ENCODE assay signal across 10 cellular contexts in the genomic region with DNA sequence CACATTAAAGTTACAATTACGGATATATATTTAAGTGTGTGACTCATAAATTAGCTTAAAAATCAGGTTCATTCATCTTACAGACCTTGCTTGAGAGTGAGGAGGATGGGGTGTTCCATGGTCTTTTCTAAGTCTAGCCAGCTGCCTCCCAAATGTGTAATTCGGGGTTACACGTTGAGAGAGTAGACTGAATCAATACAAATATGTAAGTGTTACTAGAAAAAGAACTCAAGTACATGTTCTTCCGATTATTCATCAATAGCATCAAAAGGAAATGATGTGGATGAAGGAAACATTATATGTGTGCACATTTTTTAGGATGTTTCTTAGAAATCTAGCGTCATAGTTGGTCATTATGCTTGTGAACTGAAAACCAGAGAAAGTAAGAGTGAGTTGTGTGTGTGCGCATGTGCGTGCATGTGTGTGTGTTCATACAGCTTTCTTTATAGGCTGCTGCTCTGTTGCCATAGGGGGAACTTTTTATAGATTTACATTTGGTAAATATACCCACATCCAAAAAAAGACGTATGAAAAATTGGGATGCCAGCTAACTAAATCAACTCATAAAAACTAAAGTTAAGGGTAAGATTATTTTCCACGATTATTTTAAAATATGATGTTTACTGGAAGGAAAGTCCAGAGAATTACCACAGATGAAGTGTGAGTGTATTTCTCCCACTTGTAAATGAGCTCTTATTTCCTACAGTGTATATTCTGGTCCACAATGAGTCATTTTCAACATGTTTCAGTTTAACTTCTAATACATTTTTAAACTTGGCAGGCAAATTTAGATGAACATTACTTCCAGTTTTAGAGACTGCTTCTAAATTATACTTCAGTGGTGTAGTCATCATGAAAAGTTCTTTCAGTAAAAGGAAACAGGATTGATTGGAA.
DNase-seq lines count a peak whose midpoint lies in the region; ATAC-seq and TF ChIP-seq lines count a peak whose summit lies in the region.
"Had no signal": no experiment of that assay in that cellular context is flagged by ENCODE, and none has a peak within 500 bp of the region (broad histone marks: within the 10 kb centered on the region; RNA-seq: fewer than 3 reads in every experiment).

No MANE protein-coding gene starts in this region.

- no peaks in the 10 kb centered on the region for H3K9me3 ChIP-seq in lower lobe of right lung
- H3K9me3 ChIP-seq: heart right ventricle had no signal

- H3K27ac Mint-ChIP-seq in activated naive CD4-positive, alpha-beta T cell treated with anti-CD3 and anti-CD28 coated beads, Interleukin-2, amount 50 U/mL, for 72 hours, result peak overlapping the region; percentile 23 to 83

- no peaks in the 10 kb centered on the region for H3K4me1 ChIP-seq in lower lobe of right lung
- H3K4me1 ChIP-seq: heart right ventricle had no signal

- H3K36me3 Mint-ChIP-seq in activated naive CD4-positive, alpha-beta T cell treated with anti-CD3 and anti-CD28 coated beads, Interleukin-2, amount 50 U/mL, for 72 hours, result peaks cover 5 to 31% of the 10 kb centered on the region in 2 donors

- no peaks in the 10 kb centered on the region for H3K9me3 Mint-ChIP-seq in activated naive CD4-positive, alpha-beta T cell treated with anti-CD3 and anti-CD28 coated beads, Interleukin-2, amount 50 U/mL, for 72 hours

- H3K4me3 ChIP-seq in lower lobe of right lung, result no peak overlapping the region
- H3K4me3 ChIP-seq: heart right ventricle had no signal

- ATAC-seq in GM18873 (IDR thresholded peaks at IDR 0.05; ENCODE audit: low FRiP score, unreplicated experiment), result peak; percentile 89
- peak; percentile 91 for ATAC-seq in HG02870 (IDR thresholded peaks at IDR 0.05; ENCODE audit: unreplicated experiment)
- peak; percentile 48 to 87 for ATAC-seq in activated naive CD4-positive, alpha-beta T cell treated with anti-CD3 and anti-CD28 coated beads, Interleukin-2, amount 50 U/mL, for 72 hours
- ATAC-seq in lower lobe of right lung, result no peak
- no peak for ATAC-seq in Right ventricle myocardium inferior
- ATAC-seq: heart right ventricle had no signal

- DNase-seq in Ammon's horn (ENCODE audit: low spot score) (peak; percentile 3), DMS153 treated with DMSO at 0.1 percent for 48 hours (lab: John Stamatoyannopoulos, UW; ENCODE audit: unreplicated experiment) (no peak), lower lobe of right lung (no peak), Right ventricle myocardium inferior (ENCODE audit: missing footprints) (no peak), NOMO-1 (lab: John Stamatoyannopoulos, UW; ENCODE audit: unreplicated experiment in 2 of 2) (no peak)
- no peak for DNase-seq in activated naive CD4-positive, alpha-beta T cell treated with anti-CD3 and anti-CD28 coated beads, Interleukin-2, amount 50 U/mL, for 72 hours (ENCODE audit: low spot score in 2 of 2)
- DNase-seq: heart right ventricle, NCI-H2171 had no signal

- H3K27ac ChIP-seq in lower lobe of right lung, result no peak overlapping the region
- H3K27ac ChIP-seq: heart right ventricle had no signal

- intact Hi-C loops in lower lobe of right lung (cut with DNase I) (no loop called here), Right ventricle myocardium inferior (cut with DNase I) (no loop called here)

- H3K36me3 ChIP-seq in lower lobe of right lung, result no peaks in the 10 kb centered on the region

- no peaks in the 10 kb centered on the region for H3K27me3 ChIP-seq in lower lobe of right lung (ENCODE audit: low read depth)
- H3K27me3 ChIP-seq: heart right ventricle had no signal

- TF ChIP-seq CTCF in lower lobe of right lung (IDR thresholded peaks at IDR 0.05), result no peak

Comparison
In these comparisons a context has a peak if more than half of its experiments do, and no peak if none do; other contexts are left out.
1. ATAC-seq: peak in GM18873 (single experiment), HG02870 (single experiment) and activated naive CD4-positive, alpha-beta T cell treated with anti-CD3 and anti-CD28 coated beads, Interleukin-2, amount 50 U/mL, for 72 hours (2 of 2); none in lower lobe of right lung (0 of 2) and Right ventricle myocardium inferior (single experiment).